Comparison of ENCODE assay signal across 4 cellular contexts in genomic region chr4:61890321-61890720, GRCh38.
"Had no signal": no experiment of that assay in that cellular context is flagged by ENCODE, and none has a peak within 500 bp of the region (broad histone marks: within the 10 kb centered on the region; RNA-seq: fewer than 3 reads in every experiment).

No MANE protein-coding gene starts in this region.

- H3K4me3 ChIP-seq: GM23248 had no signal

- DNase-seq: GM23248, H9, HCEC 1CT, IMR-90 had no signal

- H2AFZ ChIP-seq: GM23248 had no signal

- H3K27ac ChIP-seq: GM23248 had no signal

- H3K9me3 Mint-ChIP-seq: H9 had no signal

- H3K4me3 Mint-ChIP-seq: H9 had no signal

- H3K9ac ChIP-seq: GM23248 had no signal
